ENCODE assay signal across 9 cellular contexts in genomic region chr3:152508705-152509104, GRCh38.
A peak's percentile ranks its signal among the peaks of the same experiment; 100 is the strongest.
DNase-seq lines count a peak whose midpoint lies in the region; ATAC-seq and TF ChIP-seq lines count a peak whose summit lies in the region.
"Had no signal": no experiment of that assay in that cellular context is flagged by ENCODE, and none has a peak within 500 bp of the region (broad histone marks: within the 10 kb centered on the region; RNA-seq: fewer than 3 reads in every experiment).

No MANE protein-coding gene starts in this region.

- TF ChIP-seq CTCF in LNCAP (IDR thresholded peaks at IDR 0.05) (peak; percentile 55), endodermal cell (conservative IDR thresholded peaks at IDR 0.05) (peak; percentile 69), parathyroid adenoma (IDR thresholded peaks at IDR 0.05) (peak; percentile 22)

- H3K9me3 Mint-ChIP-seq in endodermal cell: no peaks in the 10 kb centered on the region

- no CpG with 5 or more reads among the region's 1 CpG for WGBS in endodermal cell (ENCODE audit: insufficient coverage in 1 of 2, insufficient read length in 1 of 2), 2 experiments

- H3K4me3 ChIP-seq in endodermal cell (ENCODE audit: low read length) (no peak overlapping the region), parathyroid adenoma (ENCODE audit: low read depth, low read length) (no peak overlapping the region)

- H3K9ac ChIP-seq in endodermal cell (ENCODE audit: extremely low read depth, low read length, poor library complexity, severe bottlenecking): no peak overlapping the region
- H3K9ac ChIP-seq in parathyroid adenoma: no peak overlapping the region

- H3K4me2 ChIP-seq in parathyroid adenoma (ENCODE audit: low read length): no peak overlapping the region

- H3K27ac ChIP-seq in endodermal cell (ENCODE audit: low read depth, low read length): no peak overlapping the region
- H3K27ac ChIP-seq in parathyroid adenoma: no peak overlapping the region

- peaks cover 24% of the 10 kb centered on the region for H3K27me3 Mint-ChIP-seq in endodermal cell (ENCODE audit: insufficient read depth)

- H2AFZ ChIP-seq in parathyroid adenoma: no peak overlapping the region

- peak; percentile 7 for DNase-seq in G401 (ENCODE audit: low spot score)
- DNase-seq in endodermal cell: no peak
- DNase-seq in activated naive CD4-positive, alpha-beta T cell treated with Interleukin-2 at 50 U/mL for 16 hours: no peak
- DNase-seq in GF-D8 (lab: John Stamatoyannopoulos, UW): no peak
- no peak for DNase-seq in head of caudate nucleus
- DNase-seq: nucleus accumbens had no signal

- intact Hi-C loops in head of caudate nucleus (cut with DNase I): no loop called here

- H3K4me1 Mint-ChIP-seq in endodermal cell: peaks cover 9% of the 10 kb centered on the region

- no peaks in the 10 kb centered on the region for H3K4me1 ChIP-seq in endodermal cell (ENCODE audit: control insufficient read depth, insufficient read depth, low read length)
- H3K4me1 ChIP-seq in parathyroid adenoma: no peaks in the 10 kb centered on the region

- H3K27me3 ChIP-seq in endodermal cell (ENCODE audit: control insufficient read depth, insufficient read depth, low read length, poor library complexity, severe bottlenecking) (peaks cover 22% of the 10 kb centered on the region), parathyroid adenoma (ENCODE audit: control insufficient read depth, insufficient read depth, low read length) (no peaks in the 10 kb centered on the region)

- ATAC-seq in HG03354 (IDR thresholded peaks at IDR 0.05; ENCODE audit: poor library complexity, severe bottlenecking, unreplicated experiment): no peak

- H3K4me3 Mint-ChIP-seq in endodermal cell: no peak overlapping the region

- in situ Hi-C loops in G401 (cut with HindIII; ENCODE audit: low sequenced_read_pairs): no loop called here

- H3K36me3 ChIP-seq in endodermal cell (ENCODE audit: control insufficient read depth, insufficient read depth, low read length) (no peaks in the 10 kb centered on the region), parathyroid adenoma (ENCODE audit: control insufficient read depth, insufficient read depth, low read length) (no peaks in the 10 kb centered on the region)

- no peaks in the 10 kb centered on the region for H3K79me2 ChIP-seq in parathyroid adenoma

- no peak overlapping the region for H3K27ac Mint-ChIP-seq in endodermal cell

- H3K9me3 ChIP-seq in endodermal cell (ENCODE audit: control insufficient read depth, low read length) (peaks cover 6% of the 10 kb centered on the region), parathyroid adenoma (ENCODE audit: control insufficient read depth, low read length) (no peaks in the 10 kb centered on the region)

- H3K36me3 Mint-ChIP-seq in endodermal cell (ENCODE audit: low read depth): no peaks in the 10 kb centered on the region
